ENCODE assay signal across 24 cellular contexts in the genomic region with DNA sequence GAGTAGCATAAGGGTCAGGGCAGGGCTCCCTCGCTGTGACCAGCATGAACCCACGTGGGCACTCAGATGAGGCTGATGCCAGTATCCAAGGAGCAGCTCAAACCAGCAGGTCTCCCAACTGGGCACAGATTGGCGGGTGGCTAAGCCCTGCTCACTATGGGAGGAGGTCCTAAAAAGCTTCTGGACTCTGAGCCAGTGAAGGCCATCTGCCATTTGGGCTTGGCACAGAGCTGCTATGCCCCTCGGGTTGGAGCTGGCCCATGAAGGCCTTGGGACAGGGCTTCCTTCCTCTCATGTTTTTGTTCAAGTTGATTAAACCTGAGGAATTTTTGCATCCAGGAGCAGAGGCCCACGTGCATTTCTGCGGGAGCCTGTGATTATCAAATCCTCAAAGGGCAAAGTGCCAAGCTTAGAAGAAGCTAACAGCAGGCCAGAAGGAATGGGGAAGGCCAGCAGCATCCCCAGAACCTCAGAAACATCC. TPM values are rescaled to one million over a fixed set of nuclear protein-coding genes. Genes with fewer than 3 reads are reported as not detected.
DNase-seq lines count a peak whose midpoint lies in the region; ATAC-seq and TF ChIP-seq lines count a peak whose summit lies in the region.
"Had no signal": no experiment of that assay in that cellular context is flagged by ENCODE, and none has a peak within 500 bp of the region (broad histone marks: within the 10 kb centered on the region; RNA-seq: fewer than 3 reads in every experiment).

No MANE protein-coding gene starts in this region.

- H3K36me3 Mint-ChIP-seq in mesothelial cell of epicardium, result no peaks in the 10 kb centered on the region
- no peaks in the 10 kb centered on the region for H3K36me3 Mint-ChIP-seq in stimulated activated memory B cell treated with anti-CD40 and anti-IgM and Interleukin-4, amounts not matched to agents 10 μg/mL and 1 μg/mL and 100 μg/mL, for 72 hours

- H3K4me1 Mint-ChIP-seq in mesothelial cell of epicardium, result peaks cover 76% of the 10 kb centered on the region
- no peaks in the 10 kb centered on the region for H3K4me1 Mint-ChIP-seq in stimulated activated memory B cell treated with anti-CD40 and anti-IgM and Interleukin-4, amounts not matched to agents 10 μg/mL and 1 μg/mL and 100 μg/mL, for 72 hours
- H3K4me1 Mint-ChIP-seq: CD8-positive, alpha-beta memory T cell had no signal

- H3K27ac Mint-ChIP-seq in mesothelial cell of epicardium, result peak overlapping the region; percentile 55
- H3K27ac Mint-ChIP-seq in stimulated activated memory B cell treated with anti-CD40 and anti-IgM and Interleukin-4, amounts not matched to agents 10 μg/mL and 1 μg/mL and 100 μg/mL, for 72 hours, result no peak overlapping the region
- H3K27ac Mint-ChIP-seq: CD8-positive, alpha-beta memory T cell had no signal

- H3K4me3 Mint-ChIP-seq in mesothelial cell of epicardium, result no peak overlapping the region
- no peak overlapping the region for H3K4me3 Mint-ChIP-seq in stimulated activated memory B cell treated with anti-CD40 and anti-IgM and Interleukin-4, amounts not matched to agents 10 μg/mL and 1 μg/mL and 100 μg/mL, for 72 hours
- H3K4me3 Mint-ChIP-seq: CD8-positive, alpha-beta memory T cell had no signal

- no peaks in the 10 kb centered on the region for H3K9me3 Mint-ChIP-seq in mesothelial cell of epicardium
- H3K9me3 Mint-ChIP-seq in stimulated activated memory B cell treated with anti-CD40 and anti-IgM and Interleukin-4, amounts not matched to agents 10 μg/mL and 1 μg/mL and 100 μg/mL, for 72 hours, result no peaks in the 10 kb centered on the region
- H3K9me3 Mint-ChIP-seq: CD8-positive, alpha-beta memory T cell had no signal

- ATAC-seq in stimulated activated memory B cell treated with anti-CD40 and anti-IgM and Interleukin-4, amounts not matched to agents 10 μg/mL and 1 μg/mL and 100 μg/mL, for 72 hours, result no peak
- no peak for ATAC-seq in GM18907 (IDR thresholded peaks at IDR 0.05; ENCODE audit: unreplicated experiment)
- ATAC-seq: left lobe of liver, mucosa of descending colon had no signal

- TF ChIP-seq CTCF in AG10803 (conservative IDR thresholded peaks at IDR 0.05; ENCODE audit: low read length) (no peak), mesothelial cell of epicardium (IDR thresholded peaks at IDR 0.05; ENCODE audit: unreplicated experiment) (no peak)

- DNase-seq in AG10803 (ENCODE audit: low read depth) (peak; percentile 31), NCI-H226 (peak; percentile 86), cerebellar cortex (ENCODE audit: low spot score) (peak; percentile 85), mesothelial cell of epicardium (ENCODE audit: low spot score in 2 of 2, unreplicated experiment in 2 of 2) (no peak), cortex of kidney (lab: John Stamatoyannopoulos, UW) (no peak), NCI-H748 (lab: John Stamatoyannopoulos, UW; ENCODE audit: unreplicated experiment) (no peak)
- DNase-seq: activated effector memory CD4-positive, alpha-beta T cell treated with Interleukin-2 at 50 U/mL for 16 hours; CD8-positive, alpha-beta memory T cell; colonic mucosa; EL; foreskin melanocyte; HCEC 1CT; KG1; mucosa of descending colon; NCI-H1092; NCI-H748 treated with DMSO at 0.1 percent for 48 hours; SK-N-SH; stimulated activated CD4-positive, alpha-beta T cell treated with anti-CD3 and anti-CD28 coated beads, Interleukin-1b, Interleukin-23, amount 100 ng/mL, for 48 hours; stomach; T-helper 9 cell had no signal

- peaks cover 6% of the 10 kb centered on the region for H3K27me3 Mint-ChIP-seq in mesothelial cell of epicardium (ENCODE audit: low read depth)
- peaks cover 60% of the 10 kb centered on the region for H3K27me3 Mint-ChIP-seq in stimulated activated memory B cell treated with anti-CD40 and anti-IgM and Interleukin-4, amounts not matched to agents 10 μg/mL and 1 μg/mL and 100 μg/mL, for 72 hours

- no peak overlapping the region for H3K4me3 ChIP-seq in AG10803 (ENCODE audit: low read length)
- H3K4me3 ChIP-seq: colonic mucosa, mucosa of descending colon, stomach had no signal

RNA-seq across cellular contexts. Expression of gene STRA6, which starts 4.3 kb away (rescaled TPM):
- 101 to 114 TPM (median 111 TPM) in 3 replicates for total RNA-seq in mesothelial cell of epicardium
- total RNA-seq: CD8-positive, alpha-beta memory T cell; colonic mucosa; endothelial cell of umbilical vein; left lobe of liver had no signal

RNA-seq across cellular contexts. Expression of gene CCDC33, which starts 29.3 kb away (rescaled TPM):
- 4.2 to 6.4 TPM (median 5.0 TPM) in 3 replicates for total RNA-seq in mesothelial cell of epicardium
- total RNA-seq: CD8-positive, alpha-beta memory T cell; endothelial cell of umbilical vein; left lobe of liver had no signal

RNA-seq across cellular contexts. Expression of gene ISLR, which starts 33.3 kb away (rescaled TPM):
- total RNA-seq in mesothelial cell of epicardium, result 59.8 to 66.8 TPM (median 64.9 TPM) in 3 replicates
- total RNA-seq: CD8-positive, alpha-beta memory T cell; endothelial cell of umbilical vein had no signal

Comparison
In these comparisons a context has a peak if more than half of its experiments do, and no peak if none do; other contexts are left out.
1. DNase-seq: peak in AG10803 (single experiment), NCI-H226 (single experiment) and cerebellar cortex (single experiment); none in mesothelial cell of epicardium (0 of 2), cortex of kidney (single experiment) and NCI-H748 (single experiment).